1 cellular context compared by ENCODE assay signal in the genomic region with DNA sequence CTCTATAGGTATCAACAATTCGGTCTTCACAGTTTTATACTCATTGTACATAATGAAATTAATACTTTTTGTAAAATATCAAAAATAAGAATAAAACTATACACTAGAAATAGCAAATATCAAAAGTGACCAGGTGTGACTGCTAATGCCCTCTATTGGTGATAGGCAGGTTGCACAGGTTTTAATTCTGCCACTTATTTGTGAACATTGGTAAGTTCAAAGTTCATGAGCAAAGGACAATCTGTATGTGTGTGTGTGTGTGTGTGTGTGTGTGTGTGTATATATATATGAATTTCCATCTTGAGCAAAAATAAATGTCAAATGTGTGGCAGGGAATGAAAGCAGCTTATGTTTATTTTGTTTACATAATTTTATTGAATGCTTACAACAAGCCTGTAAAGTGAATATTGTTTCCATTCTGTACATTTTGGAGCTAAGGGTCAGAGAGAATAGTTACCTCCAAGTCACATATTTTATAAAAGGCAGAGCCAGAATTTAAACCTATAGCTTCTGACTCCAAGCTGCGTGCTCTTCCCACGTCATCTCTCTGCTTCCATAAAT.
TF ChIP-seq lines count a peak whose summit lies in the region.

No MANE protein-coding gene starts in this region.

TF ChIP-seq in HepG2, 621 proteins besides CTCF, POLR2A, EP300 and RAD21 (continued from another document):
- TF ChIP-seq IRX3 (CRISPR knock-in tag; IDR thresholded peaks at IDR 0.05; ENCODE audit: borderline replicate concordance, low read depth) = no peak
- no peak for TF ChIP-seq BHLHE40 (IDR thresholded peaks at IDR 0.05; ENCODE audit: low read length)
- 0 out of 2 replicates have a peak, but pooled peaks have one; percentile 21 for TF ChIP-seq MIXL1 (CRISPR knock-in tag; IDR thresholded peaks at IDR 0.05)
- TF ChIP-seq DNMT1 (CRISPR knock-in tag; IDR thresholded peaks at IDR 0.05) = no peak
- TF ChIP-seq ZNF646 (CRISPR knock-in tag; IDR thresholded peaks at IDR 0.05) = 0 out of 2 replicates have a peak, but pooled peaks have one; percentile 60
- TF ChIP-seq KLF13 (CRISPR knock-in tag; IDR thresholded peaks at IDR 0.05) = no peak
- no peak for TF ChIP-seq ZNF263 (CRISPR knock-in tag; IDR thresholded peaks at IDR 0.05)
